In the genomic region with DNA sequence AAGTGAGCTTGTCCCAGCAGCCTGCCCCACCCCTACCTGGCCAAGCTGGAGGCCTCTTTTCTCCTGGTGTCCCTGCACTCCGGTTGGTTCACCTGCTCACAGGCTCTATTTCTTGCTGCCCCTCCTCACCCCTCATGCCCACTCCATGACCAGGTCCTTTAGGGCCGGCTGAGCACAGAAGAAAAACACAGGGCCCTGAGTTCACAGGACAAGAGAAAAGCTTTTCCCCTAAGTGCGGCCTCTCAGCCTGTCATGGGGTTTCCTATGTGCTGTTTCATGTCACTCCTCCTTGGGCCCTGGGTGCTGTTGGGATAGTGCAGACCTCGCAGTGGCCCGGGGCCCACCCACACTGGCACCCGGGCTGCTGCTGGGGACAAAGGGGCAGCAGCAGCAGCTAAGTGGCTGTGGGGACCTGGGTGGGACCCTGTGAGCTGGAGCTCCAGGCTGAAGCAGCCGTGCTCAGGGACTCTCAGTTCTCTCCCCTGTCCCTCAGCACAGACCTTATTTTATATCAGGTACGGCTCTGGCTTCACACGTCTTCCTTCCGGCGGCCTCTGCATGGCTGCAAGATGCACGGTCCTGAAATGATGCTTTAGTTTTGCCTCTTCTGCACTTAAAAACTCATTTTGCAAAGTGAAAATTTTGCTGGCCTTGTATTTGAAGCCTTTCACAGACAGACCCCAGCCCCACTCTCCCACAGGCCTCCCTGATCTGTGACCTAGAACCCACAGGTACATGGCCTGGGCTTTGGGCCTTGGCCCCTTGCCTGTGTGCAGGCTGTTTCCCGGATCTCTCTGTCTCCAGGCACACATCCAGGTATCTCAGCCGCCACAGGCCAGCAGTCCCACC, we compare ENCODE assay signal across 16 cellular contexts.
"Had no signal": no experiment of that assay in that cellular context is flagged by ENCODE, and none has a peak within 500 bp of the region (broad histone marks: within the 10 kb centered on the region; RNA-seq: fewer than 3 reads in every experiment).

No MANE protein-coding gene starts in this region.

- H3K4me3 ChIP-seq: lung, pancreas, SK-N-MC, suprapubic skin had no signal

- H3K9me3 Mint-ChIP-seq: activated naive CD4-positive, alpha-beta T cell treated with anti-CD3 and anti-CD28 coated beads for 36 hours; activated naive CD8-positive, alpha-beta T cell treated with anti-CD3 and anti-CD28 coated beads, Interleukin-2, amount 50 U/mL, for 24 hours; activated T-helper 2 cell treated with anti-CD3 and anti-CD28 coated beads, Interferon-gamma antibody, Interleukin-2, Interleukin-4, amounts not matched to agents 10 μg/mL and 5 μg/mL and 100 μg/mL, durations not matched to agents 14 hours and 24 hours and 36 hours; neural crest cell; T-cell had no signal

- H3K27me3 ChIP-seq: pancreas, suprapubic skin had no signal

- H3K4me3 Mint-ChIP-seq: activated naive CD4-positive, alpha-beta T cell treated with anti-CD3 and anti-CD28 coated beads for 36 hours; activated naive CD8-positive, alpha-beta T cell treated with anti-CD3 and anti-CD28 coated beads, Interleukin-2, amount 50 U/mL, for 24 hours; neural crest cell; T-cell had no signal

- ATAC-seq: activated CD4-positive, CD25-positive, alpha-beta regulatory T cell treated with anti-CD3 and anti-CD28 coated beads, Interleukin-2, amount 50 U/mL, for 24 hours; activated naive CD8-positive, alpha-beta T cell treated with anti-CD3 and anti-CD28 coated beads, Interleukin-2, amount 50 U/mL, for 24 hours; pancreas; T-cell had no signal

- H3K27ac Mint-ChIP-seq: activated naive CD4-positive, alpha-beta T cell treated with anti-CD3 and anti-CD28 coated beads for 36 hours; activated naive CD8-positive, alpha-beta T cell treated with anti-CD3 and anti-CD28 coated beads, Interleukin-2, amount 50 U/mL, for 24 hours; activated T-helper 2 cell treated with anti-CD3 and anti-CD28 coated beads, Interferon-gamma antibody, Interleukin-2, Interleukin-4, amounts not matched to agents 10 μg/mL and 5 μg/mL and 100 μg/mL, durations not matched to agents 14 hours and 24 hours and 36 hours; T-cell had no signal

- H3K36me3 Mint-ChIP-seq: T-cell had no signal

- H3K4me1 Mint-ChIP-seq: activated naive CD8-positive, alpha-beta T cell treated with anti-CD3 and anti-CD28 coated beads, Interleukin-2, amount 50 U/mL, for 24 hours; neural crest cell had no signal

- H3K36me3 ChIP-seq: pancreas, suprapubic skin had no signal

- H3K27ac ChIP-seq: pancreas, SK-N-MC, suprapubic skin had no signal

- H3K4me1 ChIP-seq: pancreas had no signal

- H3K27me3 Mint-ChIP-seq: activated naive CD8-positive, alpha-beta T cell treated with anti-CD3 and anti-CD28 coated beads, Interleukin-2, amount 50 U/mL, for 24 hours had no signal

- DNase-seq: activated naive CD4-positive, alpha-beta T cell treated with anti-CD3 and anti-CD28 coated beads for 36 hours; activated naive CD8-positive, alpha-beta T cell treated with anti-CD3 and anti-CD28 coated beads, Interleukin-2, amount 50 U/mL, for 24 hours; activated T-cell treated with anti-CD3 and anti-CD28 coated beads, Interleukin-2, amount 50 U/mL, for 1 hour; erythroblast; hypothalamus; pancreas; stimulated activated CD4-positive, alpha-beta T cell treated with anti-CD3 and anti-CD28 coated beads, Interleukin-4, amount 100 ng/mL, for 24 hours; stimulated activated naive CD4-positive, alpha-beta T cell treated with Interleukin-2 at 50 U/mL for 16 hours; T-cell; T-helper 9 cell had no signal

- H3K9me3 ChIP-seq: pancreas, suprapubic skin had no signal
